Comparison of ENCODE assay signal across 13 cellular contexts in the genomic region with DNA sequence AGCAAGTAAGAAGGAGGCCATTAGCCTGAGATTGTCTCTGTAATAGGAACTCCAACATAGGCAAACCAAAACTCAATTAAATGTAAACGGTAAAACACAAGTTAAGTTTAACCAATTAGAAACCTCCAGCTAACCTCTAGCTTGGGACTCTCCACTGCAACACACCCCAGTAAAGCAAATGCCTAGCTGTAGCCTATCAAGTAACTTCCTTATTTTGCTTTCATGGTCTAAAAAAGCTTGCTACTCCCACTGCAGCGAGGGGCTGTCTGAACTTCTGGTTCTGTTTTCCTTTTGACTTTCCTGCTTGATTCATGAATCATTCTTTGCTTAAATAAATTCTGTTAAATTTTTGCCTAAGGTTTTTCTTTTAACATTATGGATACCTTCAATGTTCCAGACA. TPM values are rescaled to one million over a fixed set of nuclear protein-coding genes. Genes with fewer than 3 reads are reported as not detected.
DNase-seq lines count a peak whose midpoint lies in the region; ATAC-seq and TF ChIP-seq lines count a peak whose summit lies in the region.
"Had no signal": no experiment of that assay in that cellular context is flagged by ENCODE, and none has a peak within 500 bp of the region (broad histone marks: within the 10 kb centered on the region; RNA-seq: fewer than 3 reads in every experiment).

No MANE protein-coding gene starts in this region.

- H3K36me3 Mint-ChIP-seq in immature natural killer cell = no peaks in the 10 kb centered on the region

- no peaks in the 10 kb centered on the region for H3K36me3 ChIP-seq in heart right ventricle
- H3K36me3 ChIP-seq in Karpas-422 (ENCODE audit: insufficient read depth, low read length) = no peaks in the 10 kb centered on the region
- no peaks in the 10 kb centered on the region for H3K36me3 ChIP-seq in thoracic aorta

- WGBS in heart right ventricle, 2 donors = 66 to 74% methylated on average over 2 of the region's 2 CpGs

- in situ Hi-C loops in G401 (cut with HindIII; ENCODE audit: low sequenced_read_pairs) = no loop called here

- ATAC-seq in Right ventricle myocardium inferior (peak; percentile 37), heart right ventricle (no peak), HG02840 (IDR thresholded peaks at IDR 0.05; ENCODE audit: low FRiP score, unreplicated experiment) (peak; percentile 47), thoracic aorta (ENCODE audit: insufficient number of reproducible peaks, low FRiP score, low read depth) (no peak)

- no peak overlapping the region for H3K4me3 Mint-ChIP-seq in immature natural killer cell

- TF ChIP-seq CTCF in heart right ventricle (IDR thresholded peaks at IDR 0.05) (no peak), thoracic aorta (IDR thresholded peaks at IDR 0.05) (no peak)

- no peaks in the 10 kb centered on the region for H4K20me1 ChIP-seq in Karpas-422 (ENCODE audit: insufficient read depth, low read depth, low read length)

- H3K4me1 Mint-ChIP-seq in immature natural killer cell = no peaks in the 10 kb centered on the region

- H3K27me3 ChIP-seq in heart right ventricle = no peaks in the 10 kb centered on the region
- H3K27me3 ChIP-seq in Karpas-422 (ENCODE audit: low read length) = no peaks in the 10 kb centered on the region
- H3K27me3 ChIP-seq in thoracic aorta (replicated peaks; ENCODE audit: insufficient read depth) = no peaks in the 10 kb centered on the region

- DNase-seq in Right ventricle myocardium inferior (ENCODE audit: missing footprints) (no peak), heart right ventricle (no peak), Karpas-422 (peak; percentile 67), thoracic aorta (ENCODE audit: low spot score) (no peak), NCI-H1694 treated with DMSO at 0.1 percent for 48 hours (lab: John Stamatoyannopoulos, UW) (no peak), immature natural killer cell (no peak), G401 (ENCODE audit: low spot score) (no peak)
- DNase-seq: DMS 273 treated with DMSO at 0.1 percent for 48 hours, NCI-H2171, substantia nigra had no signal

- H3K4me2 ChIP-seq in Karpas-422 (ENCODE audit: low read depth, low read length, poor library complexity, severe bottlenecking) = no peak overlapping the region

- peaks cover 0 to 5% (median 0%) of the 10 kb centered on the region in 6 donors for H3K9me3 Mint-ChIP-seq in immature natural killer cell

- H3K4me3 ChIP-seq in heart right ventricle (no peak overlapping the region), Karpas-422 (ENCODE audit: low read length) (no peak overlapping the region), thoracic aorta (no peak overlapping the region)

- H3K27ac Mint-ChIP-seq in immature natural killer cell = no peak overlapping the region
- H3K27ac Mint-ChIP-seq: progenitor cell of endocrine pancreas had no signal

- intact Hi-C loops in Right ventricle myocardium inferior (cut with DNase I) (no loop called here), heart right ventricle (cut with DNase I) (loop anchor here in 5 of 10 donors (5.0 to 10.0 kb wide), 5 partner anchors 33 to 306 kb away; no protein-coding TSS in a partner anchor)

- peaks cover 0 to 5% (median 0%) of the 10 kb centered on the region in 9 donors for H3K4me1 ChIP-seq in heart right ventricle
- peaks cover 18% of the 10 kb centered on the region for H3K4me1 ChIP-seq in Karpas-422 (ENCODE audit: low read length)
- peaks cover 23 to 41% of the 10 kb centered on the region in 2 donors for H3K4me1 ChIP-seq in thoracic aorta (ENCODE audit: control insufficient read depth in 1 of 2, low read depth in 2 of 2)

- no peaks in the 10 kb centered on the region for H3K79me2 ChIP-seq in Karpas-422 (ENCODE audit: low read length)

- H3K27me3 Mint-ChIP-seq in immature natural killer cell (ENCODE audit: low read depth in 3 of 3) = peaks cover 0 to 3% (median 3%) of the 10 kb centered on the region in 3 donors

- no peak overlapping the region for H3K27ac ChIP-seq in heart right ventricle
- no peak overlapping the region for H3K27ac ChIP-seq in Karpas-422 (ENCODE audit: low read length)
- peak overlapping the region; percentile 7 to 69 for H3K27ac ChIP-seq in thoracic aorta

- no peaks in the 10 kb centered on the region for H3K9me2 ChIP-seq in Karpas-422 (replicated peaks; ENCODE audit: insufficient read depth, low read length)

- no peaks in the 10 kb centered on the region for H3K9me3 ChIP-seq in heart right ventricle
- no peaks in the 10 kb centered on the region for H3K9me3 ChIP-seq in Karpas-422 (ENCODE audit: low read length)
- H3K9me3 ChIP-seq in thoracic aorta = no peaks in the 10 kb centered on the region

- no peak overlapping the region for H3K9ac ChIP-seq in Karpas-422 (ENCODE audit: low read length)

- H2AFZ ChIP-seq in Karpas-422 (ENCODE audit: low read length) = no peak overlapping the region

RNA-seq across cellular contexts. Expression of a gene that starts 24.4 kb away (rescaled TPM):
- total RNA-seq in Right ventricle myocardium inferior (2.4 TPM), heart right ventricle (10 to 100 TPM in 1 of 10 donors, 1 to 10 TPM in 8, not detected in 1; 2.3 to 10.9 (median 4.7) TPM), thoracic aorta (10 to 100 TPM; 28.6 to 50.6 TPM)
- polyA plus RNA-seq in heart right ventricle (10 to 100 TPM in 1 of 2 donors, 1 to 10 TPM in 1; 6.3 to 20.6 TPM), immature natural killer cell (not detected)
- total RNA-seq in Karpas-422 (2014; rRNA removed; shearing (Covaris generic); ENCODE audit: low replicate concordance) = not detected in 2 replicates
- total RNA-seq in G401 (2014; rRNA removed; shearing (Covaris generic)) = not detected in 2 replicates
- total RNA-seq: mononuclear cell, progenitor cell of endocrine pancreas had no signal

RNA-seq across cellular contexts. Expression of a gene that starts 52.2 kb away (rescaled TPM):
- total RNA-seq in Right ventricle myocardium inferior (not detected), heart right ventricle (not detected), thoracic aorta (not detected)
- polyA plus RNA-seq in heart right ventricle (under 1 TPM in 1 of 2 donors, not detected in 1; 0.17 TPM), immature natural killer cell (not detected)
- total RNA-seq in Karpas-422 (2014; rRNA removed; shearing (Covaris generic); ENCODE audit: low replicate concordance) = not detected in 2 replicates
- total RNA-seq in G401 (2014; rRNA removed; shearing (Covaris generic)) = not detected in 2 replicates
- total RNA-seq: mononuclear cell, progenitor cell of endocrine pancreas had no signal

Comparison
In these comparisons a context has a peak if more than half of its experiments do, and no peak if none do; other contexts are left out.
1. ATAC-seq: peak in Right ventricle myocardium inferior (single experiment) and HG02840 (single experiment); none in heart right ventricle (0 of 8) and thoracic aorta (single experiment).
2. H3K27ac ChIP-seq: peak in thoracic aorta (2 of 2); none in heart right ventricle (0 of 10) and Karpas-422 (single experiment).